Comparison of ENCODE assay signal across 8 cellular contexts in genomic region chr1:40257313-40257687, GRCh38. TPM values are rescaled to one million over a fixed set of nuclear protein-coding genes. Genes with fewer than 3 reads are reported as not detected.
DNase-seq lines count a peak whose midpoint lies in the region; ATAC-seq and TF ChIP-seq lines count a peak whose summit lies in the region.

No MANE protein-coding gene starts in this region.

- no peaks in the 10 kb centered on the region for H4K20me1 ChIP-seq in DND-41 (ENCODE audit: insufficient read depth, low read length)

- peak overlapping the region; percentile 88 for H2AFZ ChIP-seq in DND-41 (ENCODE audit: low read depth, low read length)

- H3K27ac ChIP-seq in DND-41 (ENCODE audit: low read length), result peak overlapping the region; percentile 92
- peak overlapping the region; percentile 75 to 99 (median 93) for H3K27ac ChIP-seq in dorsolateral prefrontal cortex
- peak overlapping the region; percentile 95 to 99 for H3K27ac ChIP-seq in mucosa of rectum (ENCODE audit: low read depth in 2 of 2, low read length in 2 of 2)

- H3K4me2 ChIP-seq in DND-41 (ENCODE audit: insufficient read depth, low read length), result peak overlapping the region; percentile 62

- H3K9me3 ChIP-seq in DND-41 (ENCODE audit: insufficient read depth, low read length, severe bottlenecking) (no peaks in the 10 kb centered on the region), mucosa of rectum (ENCODE audit: control insufficient read depth in 2 of 2, low read length in 2 of 2) (no peaks in the 10 kb centered on the region)

- peaks cover 29% of the 10 kb centered on the region for H3K36me3 ChIP-seq in DND-41 (ENCODE audit: insufficient read depth, low read length)
- peaks cover 12 to 17% of the 10 kb centered on the region in 2 donors for H3K36me3 ChIP-seq in mucosa of rectum (ENCODE audit: control insufficient read depth in 2 of 2, insufficient read depth in 2 of 2, low read length in 2 of 2)

- intact Hi-C loops in dorsolateral prefrontal cortex (cut with DNase I), result loop anchor here (5.0 kb wide), 2 partner anchors 95 to 150 kb away; partner anchors contain the start of gene RLF (in 2 of the 2)

- no peaks in the 10 kb centered on the region for H3K27me3 ChIP-seq in DND-41 (ENCODE audit: insufficient read depth, low read length, poor library complexity)
- H3K27me3 ChIP-seq in dorsolateral prefrontal cortex, result no peaks in the 10 kb centered on the region
- H3K27me3 ChIP-seq in mucosa of rectum (ENCODE audit: control insufficient read depth in 2 of 2, insufficient read depth in 2 of 2, low read length in 2 of 2), result no peaks in the 10 kb centered on the region

- DNase-seq in DND-41, result no peak
- peak; percentile 66 for DNase-seq in NCI-H774 (lab: John Stamatoyannopoulos, UW)
- peak in 1 of 10 donors; percentile 14 for DNase-seq in dorsolateral prefrontal cortex
- no peak for DNase-seq in islet precursor cell
- no peak for DNase-seq in dermis blood vessel endothelial cell
- DNase-seq in HuH-7 (ENCODE audit: low spot score), result no peak

- peak; percentile 5; the same call in 2 of the 3 replicates for ATAC-seq in DND-41 (ENCODE audit: insufficient read depth, low read depth)
- ATAC-seq in GM21717 (IDR thresholded peaks at IDR 0.05; ENCODE audit: unreplicated experiment), result peak; percentile 4

- TF ChIP-seq CTCF in DND-41 (IDR thresholded peaks at IDR 0.05; ENCODE audit: borderline replicate concordance, extremely low read depth, low read length, poor library complexity, severe bottlenecking) (no peak), dorsolateral prefrontal cortex (IDR thresholded peaks at IDR 0.05 in 54 of 56, conservative IDR thresholded peaks at IDR 0.05 in 2 of 56; ENCODE audit: low read depth in 1 of 56, partially characterized antibody in 56 of 56) (no peak)

- H3K9ac ChIP-seq in DND-41 (ENCODE audit: low read depth, low read length), result peak overlapping the region; percentile 70
- H3K9ac ChIP-seq in mucosa of rectum (ENCODE audit: low read depth in 1 of 2, low read length in 2 of 2), result peak overlapping the region; percentile 80 to 100

- peaks cover 38% of the 10 kb centered on the region for H3K4me1 ChIP-seq in DND-41 (ENCODE audit: insufficient read depth, low read length)
- H3K4me1 ChIP-seq in mucosa of rectum (ENCODE audit: control insufficient read depth in 2 of 2, insufficient read depth in 2 of 2, low read length in 2 of 2), result peaks cover 6 to 8% of the 10 kb centered on the region in 2 donors

- H3K4me3 ChIP-seq in DND-41 (ENCODE audit: low read depth in 1 of 2, low read length in 2 of 2), result peak overlapping the region; percentile 55 to 98
- H3K4me3 ChIP-seq in dorsolateral prefrontal cortex, result peak overlapping the region; percentile 65 to 100 (median 91)
- H3K4me3 ChIP-seq in mucosa of rectum (ENCODE audit: low read length in 2 of 2), result peak overlapping the region; percentile 81 to 100

- H3K79me2 ChIP-seq in DND-41 (ENCODE audit: insufficient read depth, low read length), result peaks cover 49% of the 10 kb centered on the region

RNA-seq across cellular contexts. Expression of gene ZMPSTE24, which starts 0.7 kb away (rescaled TPM):
- 10 to 100 TPM; 20.8 to 36.8 (median 28.6) TPM for total RNA-seq in dorsolateral prefrontal cortex
- 80.4 and 85.3 TPM in 2 replicates for total RNA-seq in dermis blood vessel endothelial cell

RNA-seq across cellular contexts. Expression of gene TMCO2, which starts 9.6 kb away (rescaled TPM):
- 1 to 10 TPM in 1 of 120 experiments, not detected in 119; 1.4 TPM for total RNA-seq in dorsolateral prefrontal cortex
- total RNA-seq in dermis blood vessel endothelial cell, result not detected in 2 replicates

RNA-seq across cellular contexts. Expression of gene COL9A2, which starts 59.8 kb away (rescaled TPM):
- total RNA-seq in dorsolateral prefrontal cortex, result 100 to 1,000 TPM in 2 of 120 experiments, 10 to 100 TPM in 118; 11.0 to 162 (median 38.4) TPM
- total RNA-seq in dermis blood vessel endothelial cell, result 0.60 and 1.2 TPM in 2 replicates
